ENCODE assay signal across 8 cellular contexts in the genomic region with DNA sequence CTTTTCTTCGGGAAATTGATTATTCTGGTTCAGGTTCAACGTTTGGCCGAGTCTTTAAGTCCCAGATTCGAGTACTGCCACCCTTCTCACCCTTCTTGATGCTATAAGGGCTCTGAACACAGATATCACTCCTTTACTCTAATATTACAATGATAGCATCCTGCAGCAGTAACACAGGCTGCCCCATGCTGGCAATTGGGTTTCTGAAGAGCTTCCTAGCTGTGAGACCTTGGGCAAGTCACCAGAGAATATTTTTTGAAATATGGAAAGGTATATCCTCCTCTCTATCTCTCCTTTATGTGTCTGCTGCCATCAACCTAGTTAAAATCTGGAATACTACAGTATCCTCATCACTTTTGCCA. TPM values are rescaled to one million over a fixed set of nuclear protein-coding genes. Genes with fewer than 3 reads are reported as not detected.
A peak's percentile ranks its signal among the peaks of the same experiment; 100 is the strongest.
DNase-seq lines count a peak whose midpoint lies in the region; ATAC-seq and TF ChIP-seq lines count a peak whose summit lies in the region.

No MANE protein-coding gene starts in this region.

- H2AFZ ChIP-seq in neuronal stem cell (ENCODE audit: low read length) = peak overlapping the region; percentile 91

- no peak overlapping the region for H3K4ac ChIP-seq in neuronal stem cell (ENCODE audit: low read length)

- H2BK12ac ChIP-seq in neuronal stem cell (ENCODE audit: low read length) = no peak overlapping the region

- no peaks in the 10 kb centered on the region for H3K27me3 ChIP-seq in neuronal stem cell (ENCODE audit: control insufficient read depth in 3 of 3, insufficient read depth in 3 of 3, low read depth in 1 of 3, low read length in 3 of 3)

- no peak for DNase-seq in activated T-cell treated with anti-CD3 and anti-CD28 coated beads, Interleukin-2, amount 50 U/mL, for 24 hours
- no peak for DNase-seq in activated T-cell treated with anti-CD3 and anti-CD28 coated beads for 4 hours
- no peak for DNase-seq in neuronal stem cell (ENCODE audit: low spot score)
- DNase-seq in amniotic stem cell (lab: John Stamatoyannopoulos, UW) = no peak
- no peak for DNase-seq in HuH-7.5 (ENCODE audit: low spot score)
- DNase-seq in stimulated activated naive CD4-positive, alpha-beta T cell (lab: John Stamatoyannopoulos, UW) = no peak

- no peak overlapping the region for H2BK15ac ChIP-seq in neuronal stem cell (ENCODE audit: low read length)

- H3K14ac ChIP-seq in neuronal stem cell (ENCODE audit: low read length) = no peak overlapping the region

- ATAC-seq in HG03108 (IDR thresholded peaks at IDR 0.05; ENCODE audit: unreplicated experiment) = peak; percentile 19

- no peak overlapping the region for H2BK5ac ChIP-seq in neuronal stem cell (ENCODE audit: low read length)

- H3K36me3 ChIP-seq in neuronal stem cell (replicated peaks in 1 of 2; ENCODE audit: control insufficient read depth in 2 of 2, insufficient read depth in 2 of 2, low read length in 2 of 2) = no peaks in the 10 kb centered on the region

- H3K27me3 Mint-ChIP-seq in activated T-cell treated with anti-CD3 and anti-CD28 coated beads, Interleukin-2, amount 50 U/mL, for 24 hours = peaks cover 46% of the 10 kb centered on the region
- peaks cover 3% of the 10 kb centered on the region for H3K27me3 Mint-ChIP-seq in brain

- no peaks in the 10 kb centered on the region for H3K9me3 ChIP-seq in neuronal stem cell (replicated peaks in 1 of 2; ENCODE audit: control insufficient read depth in 2 of 2, insufficient read depth in 1 of 2, low read depth in 1 of 2, low read length in 2 of 2)

- no peaks in the 10 kb centered on the region for H3K9me3 Mint-ChIP-seq in activated T-cell treated with anti-CD3 and anti-CD28 coated beads, Interleukin-2, amount 50 U/mL, for 24 hours
- peaks cover 0 to 6% (median 0%) of the 10 kb centered on the region in 5 experiments for H3K9me3 Mint-ChIP-seq in brain

- peak overlapping the region; percentile 83 for H3K4me3 Mint-ChIP-seq in activated T-cell treated with anti-CD3 and anti-CD28 coated beads, Interleukin-2, amount 50 U/mL, for 24 hours
- peak overlapping the region; percentile 88 to 97 (median 94) for H3K4me3 Mint-ChIP-seq in brain

- H3K36me3 Mint-ChIP-seq in activated T-cell treated with anti-CD3 and anti-CD28 coated beads, Interleukin-2, amount 50 U/mL, for 24 hours (ENCODE audit: low read depth) = peaks cover 4% of the 10 kb centered on the region
- no peaks in the 10 kb centered on the region for H3K36me3 Mint-ChIP-seq in brain

- peaks cover 18% of the 10 kb centered on the region for H3K4me1 Mint-ChIP-seq in activated T-cell treated with anti-CD3 and anti-CD28 coated beads, Interleukin-2, amount 50 U/mL, for 24 hours (ENCODE audit: low read depth)
- H3K4me1 Mint-ChIP-seq in brain = peaks cover 20% of the 10 kb centered on the region

- H3K27ac ChIP-seq in neuronal stem cell (replicated peaks; ENCODE audit: low read length) = no peak overlapping the region

- WGBS in neuronal stem cell (ENCODE audit: extremely low coverage in 2 of 2, insufficient read length in 2 of 2, insufficient replicate concordance in 1 of 2), 2 donors = no CpG with 5 or more reads among the region's 4 CpGs

- no peak overlapping the region for H3K18ac ChIP-seq in neuronal stem cell (ENCODE audit: low read length)

- peak overlapping the region in 1 of 2 donors; percentile 63 for H3K4me3 ChIP-seq in neuronal stem cell (ENCODE audit: low read length in 2 of 2)

- no peak overlapping the region for H2AK5ac ChIP-seq in neuronal stem cell (ENCODE audit: low read depth, low read length)

- H3K23ac ChIP-seq in neuronal stem cell (ENCODE audit: low read depth, low read length, poor library complexity) = no peak overlapping the region

- TF ChIP-seq CTCF in brain (conservative IDR thresholded peaks at IDR 0.05) = no peak

- no peak overlapping the region for H4K91ac ChIP-seq in neuronal stem cell (ENCODE audit: low read depth, low read length, poor library complexity)

- no peak overlapping the region for H4K8ac ChIP-seq in neuronal stem cell (ENCODE audit: low read depth, low read length)

- H3K4me2 ChIP-seq in neuronal stem cell (ENCODE audit: insufficient read depth, low read length, poor library complexity, severe bottlenecking) = peak overlapping the region; percentile 69

- H3K27ac Mint-ChIP-seq in activated T-cell treated with anti-CD3 and anti-CD28 coated beads, Interleukin-2, amount 50 U/mL, for 24 hours = peak overlapping the region; percentile 81
- peak overlapping the region; percentile 48 to 89 (median 68) for H3K27ac Mint-ChIP-seq in brain

- no peaks in the 10 kb centered on the region for H3K79me1 ChIP-seq in neuronal stem cell (ENCODE audit: low read depth, low read length)

- no peak overlapping the region for H3K9ac ChIP-seq in neuronal stem cell (ENCODE audit: low read depth, low read length, poor library complexity)

- no peak overlapping the region for H2BK120ac ChIP-seq in neuronal stem cell (ENCODE audit: low read depth, low read length)

- no peaks in the 10 kb centered on the region for H3K4me1 ChIP-seq in neuronal stem cell (ENCODE audit: control insufficient read depth in 2 of 2, insufficient read depth in 1 of 2, low read depth in 1 of 2, low read length in 2 of 2)

RNA-seq across cellular contexts. Expression of gene MTMR8, which starts 0.3 kb away (rescaled TPM):
- not detected for polyA plus RNA-seq in brain (ENCODE audit: insufficient read depth, low read depth, low replicate concordance)
- 0.33 TPM for polyA plus RNA-seq in neuronal stem cell (2013, experiment 1 of 2)
- 0.28 TPM for polyA plus RNA-seq in neuronal stem cell (2013, experiment 2 of 2)
